ENCODE assay signal across 17 cellular contexts in genomic region chr14:54672688-54673087, GRCh38.
A peak's percentile ranks its signal among the peaks of the same experiment; 100 is the strongest.
DNase-seq lines count a peak whose midpoint lies in the region; ATAC-seq, FAIRE-seq and TF ChIP-seq lines count a peak whose summit lies in the region.
"Had no signal": no experiment of that assay in that cellular context is flagged by ENCODE, and none has a peak within 500 bp of the region (broad histone marks: within the 10 kb centered on the region; RNA-seq: fewer than 3 reads in every experiment).

No MANE protein-coding gene starts in this region.

- BruUV-seq in mammary epithelial cell (replicated peaks; lab: Mats Ljungman, UMichigan): no TSS peak

- no peak overlapping the region for H2AFZ ChIP-seq in mammary epithelial cell (ENCODE audit: low read depth, low read length)
- H2AFZ ChIP-seq in astrocyte (ENCODE audit: low read depth, low read length): no peak overlapping the region

- H3K9ac ChIP-seq in mammary epithelial cell (ENCODE audit: insufficient read depth, low read length): no peak overlapping the region
- no peak overlapping the region for H3K9ac ChIP-seq in astrocyte (ENCODE audit: low read length)

- H3K4me1 Mint-ChIP-seq in astrocyte (ENCODE audit: low read depth, unreplicated experiment) (peaks cover 79% of the 10 kb centered on the region), nephron (peaks cover 90% of the 10 kb centered on the region)

- intact Hi-C loops in breast epithelium (cut with DNase I; ENCODE audit: low total_unique reads): no loop called here
- intact Hi-C loops in mammary epithelial cell (cut with micrococcal nuclease): no loop called here
- intact Hi-C loops in body of pancreas (cut with DNase I): no loop called here

- in situ Hi-C loops in mammary epithelial cell (cut with MboI; ENCODE audit: low sequenced_read_pairs in 2 of 2): no loop called here

- H3K36me3 ChIP-seq in breast epithelium (no peaks in the 10 kb centered on the region), mammary epithelial cell (ENCODE audit: insufficient read depth, low read length) (no peaks in the 10 kb centered on the region), astrocyte (ENCODE audit: insufficient read depth, low read length) (no peaks in the 10 kb centered on the region), body of pancreas (replicated peaks in 1 of 2; ENCODE audit: insufficient read depth in 1 of 2, low read depth in 2 of 2) (no peaks in the 10 kb centered on the region)

- H4K20me1 ChIP-seq in mammary epithelial cell (ENCODE audit: insufficient read depth, low read length) (no peaks in the 10 kb centered on the region), astrocyte (ENCODE audit: insufficient read depth, low read length) (peaks cover 44% of the 10 kb centered on the region)

- 63% methylated on average over 5 of the region's 5 CpGs for WGBS in mammary epithelial cell (ENCODE audit: low coverage, missing lambda C conversion rate)
- WGBS in body of pancreas, 2 donors: 49 to 71% methylated on average over 5 of the region's 5 CpGs

- no peak for ATAC-seq in GM21619 (IDR thresholded peaks at IDR 0.05; ENCODE audit: unreplicated experiment)
- ATAC-seq in body of pancreas: no peak
- ATAC-seq: A549 had no signal

- no peak for DNase-seq in breast epithelium (ENCODE audit: low spot score in 2 of 2)
- DNase-seq in mammary epithelial cell: no peak
- DNase-seq in astrocyte (ENCODE audit: low read depth): no peak
- no peak for DNase-seq in urothelium cell line (ENCODE audit: low spot score)
- no peak for DNase-seq in body of pancreas
- DNase-seq in NCI-H446 (lab: John Stamatoyannopoulos, UW): no peak
- DNase-seq: activated CD4-positive, alpha-beta T cell treated with anti-CD3 and anti-CD28 coated beads, Interleukin-2, amount 50 U/mL, for 48 hours; CD4-positive, CD25-positive, alpha-beta regulatory T cell; DMS79; dorsolateral prefrontal cortex; NCI-H2029; NCI-H524 treated with DMSO at 0.1 percent for 48 hours; OCI-M1; testis had no signal

- H3K4me3 Mint-ChIP-seq in astrocyte (ENCODE audit: unreplicated experiment) (no peak overlapping the region), nephron (no peak overlapping the region)
- H3K4me3 Mint-ChIP-seq: CD4-positive, CD25-positive, alpha-beta regulatory T cell had no signal

- no peaks in the 10 kb centered on the region for H3K9me3 Mint-ChIP-seq in astrocyte (ENCODE audit: unreplicated experiment)
- no peaks in the 10 kb centered on the region for H3K9me3 Mint-ChIP-seq in nephron
- H3K9me3 Mint-ChIP-seq: CD4-positive, CD25-positive, alpha-beta regulatory T cell had no signal

- H3K27ac Mint-ChIP-seq in astrocyte (ENCODE audit: unreplicated experiment) (peak overlapping the region; percentile 72), nephron (peak overlapping the region; percentile 21 to 90 (median 89))
- H3K27ac Mint-ChIP-seq: CD4-positive, CD25-positive, alpha-beta regulatory T cell had no signal

- CTCF ChIA-PET in mammary epithelial cell (lab: Charles Lee; ENCODE audit: low non-redundant PET): no interaction called here

- H3K4me2 ChIP-seq in mammary epithelial cell (ENCODE audit: insufficient read depth, low read depth, low read length) (no peak overlapping the region), astrocyte (ENCODE audit: low read length) (no peak overlapping the region)
- H3K4me2 ChIP-seq: A549 had no signal

- H3K36me3 Mint-ChIP-seq in astrocyte (ENCODE audit: low read depth, unreplicated experiment) (peaks cover 24% of the 10 kb centered on the region), nephron (ENCODE audit: low read depth) (no peaks in the 10 kb centered on the region)
- H3K36me3 Mint-ChIP-seq: CD4-positive, CD25-positive, alpha-beta regulatory T cell had no signal

- TF ChIP-seq CTCF in breast epithelium (IDR thresholded peaks at IDR 0.05) (no peak), mammary epithelial cell (conservative IDR thresholded peaks at IDR 0.05 in 1 of 2, IDR thresholded peaks at IDR 0.05 in 1 of 2; ENCODE audit: extremely low read depth in 1 of 2, insufficient read depth in 1 of 2, low read depth in 1 of 2, low read length in 2 of 2) (no peak), astrocyte (IDR thresholded peaks at IDR 0.05; ENCODE audit: insufficient read depth, low read depth, low read length) (no peak), nephron (IDR thresholded peaks at IDR 0.05; ENCODE audit: unreplicated experiment in 3 of 3) (no peak), body of pancreas (IDR thresholded peaks at IDR 0.05) (no peak)

- H3K27ac ChIP-seq in breast epithelium (peak overlapping the region; percentile 15 to 70), mammary epithelial cell (ENCODE audit: insufficient read depth, low read depth, low read length) (no peak overlapping the region), astrocyte (ENCODE audit: low read depth, low read length) (no peak overlapping the region), body of pancreas (no peak overlapping the region)
- H3K27ac ChIP-seq: A549 had no signal

- no peaks in the 10 kb centered on the region for H3K27me3 Mint-ChIP-seq in astrocyte (ENCODE audit: low read depth, unreplicated experiment)
- no peaks in the 10 kb centered on the region for H3K27me3 Mint-ChIP-seq in nephron (ENCODE audit: low read depth)

- TF ChIP-seq POLR2A in breast epithelium (IDR thresholded peaks at IDR 0.05) (no peak), body of pancreas (IDR thresholded peaks at IDR 0.05) (no peak)

- no peaks in the 10 kb centered on the region for H3K4me1 ChIP-seq in breast epithelium
- H3K4me1 ChIP-seq in mammary epithelial cell (ENCODE audit: insufficient read depth, low read length): peaks cover 11% of the 10 kb centered on the region
- H3K4me1 ChIP-seq in astrocyte (ENCODE audit: insufficient read depth, low read length): peaks cover 52% of the 10 kb centered on the region
- H3K4me1 ChIP-seq in body of pancreas: no peaks in the 10 kb centered on the region

- dilution Hi-C loops in mammary epithelial cell (cut with HindIII; ENCODE audit: low sequenced_read_pairs): no loop called here

- H3K79me2 ChIP-seq in mammary epithelial cell (ENCODE audit: insufficient read depth, low read length) (peaks cover 39% of the 10 kb centered on the region), astrocyte (ENCODE audit: insufficient read depth, low read length) (peaks cover 44% of the 10 kb centered on the region)

- H3K27me3 ChIP-seq in breast epithelium (no peaks in the 10 kb centered on the region), mammary epithelial cell (ENCODE audit: insufficient read depth, low read length) (no peaks in the 10 kb centered on the region), astrocyte (ENCODE audit: insufficient read depth, low read length) (no peaks in the 10 kb centered on the region), body of pancreas (no peaks in the 10 kb centered on the region)
- H3K27me3 ChIP-seq: dorsolateral prefrontal cortex, testis had no signal

- no peak for FAIRE-seq in astrocyte (lab: Jason Lieb, UNC)
- FAIRE-seq in urothelium cell line (lab: Jason Lieb, UNC): peak; percentile 13
- FAIRE-seq: A549 had no signal

- no peak overlapping the region for H3K4me3 ChIP-seq in breast epithelium
- no peak overlapping the region for H3K4me3 ChIP-seq in mammary epithelial cell (replicated peaks in 1 of 3; ENCODE audit: insufficient read depth in 1 of 3, low read depth in 2 of 3, low read length in 3 of 3)
- H3K4me3 ChIP-seq in astrocyte (ENCODE audit: insufficient read depth, low read depth, low read length): no peak overlapping the region
- no peak overlapping the region for H3K4me3 ChIP-seq in body of pancreas
- H3K4me3 ChIP-seq: A549, dorsolateral prefrontal cortex, testis had no signal

- H3K9me3 ChIP-seq in breast epithelium: no peaks in the 10 kb centered on the region
- no peaks in the 10 kb centered on the region for H3K9me3 ChIP-seq in mammary epithelial cell (replicated peaks; ENCODE audit: insufficient read depth, low read length)
- H3K9me3 ChIP-seq in astrocyte (ENCODE audit: insufficient read depth, low read depth, low read length): no peaks in the 10 kb centered on the region
- no peaks in the 10 kb centered on the region for H3K9me3 ChIP-seq in body of pancreas
- H3K9me3 ChIP-seq: A549, testis had no signal

Comparison
In these comparisons a context has a peak if more than half of its experiments do, and no peak if none do; other contexts are left out.
1. H3K27ac ChIP-seq: peak in breast epithelium (2 of 2); none in mammary epithelial cell (single experiment), astrocyte (single experiment) and body of pancreas (0 of 4).